17 cellular contexts compared by ENCODE assay signal in genomic region chr16:78127130-78127529, GRCh38. TPM values are rescaled to one million over a fixed set of nuclear protein-coding genes. Genes with fewer than 3 reads are reported as not detected.
DNase-seq lines count a peak whose midpoint lies in the region; ATAC-seq and TF ChIP-seq lines count a peak whose summit lies in the region.
"Had no signal": no experiment of that assay in that cellular context is flagged by ENCODE, and none has a peak within 500 bp of the region (broad histone marks: within the 10 kb centered on the region; RNA-seq: fewer than 3 reads in every experiment).

No MANE protein-coding gene starts in this region.

- H3K27ac ChIP-seq in liver (ENCODE audit: low read depth in 1 of 2, low read length in 2 of 2), result no peak overlapping the region
- no peak overlapping the region for H3K27ac ChIP-seq in right lobe of liver
- H3K27ac ChIP-seq in brain microvascular endothelial cell, result no peak overlapping the region
- peak overlapping the region in 22 of 59 donors; percentile 1 to 76 (median 29) for H3K27ac ChIP-seq in dorsolateral prefrontal cortex
- H3K27ac ChIP-seq: BLaER1, colonic mucosa, RWPE1 had no signal

- in situ Hi-C loops in brain microvascular endothelial cell (cut with HindIII; ENCODE audit: low pct_ligation_motif_present, low sequenced_read_pairs), result no loop called here

- 69% methylated on average over 5 of the region's 5 CpGs for WGBS in liver
- WGBS in right lobe of liver (ENCODE audit: insufficient coverage, low coverage, low lambda C conversion rate, missing lambda C conversion rate), result 58% methylated on average over 4 of the region's 5 CpGs

- ATAC-seq in right lobe of liver (no peak), GM18520 (IDR thresholded peaks at IDR 0.05; ENCODE audit: unreplicated experiment) (no peak)
- ATAC-seq: activated CD8-positive, alpha-beta T cell treated with anti-CD3 and anti-CD28 coated beads, Interleukin-2, amount 10 ng/mL, durations not matched to agents 7 days and 5 days had no signal

- TF ChIP-seq CTCF in liver (IDR thresholded peaks at IDR 0.05; ENCODE audit: low read depth, low read length, missing input control) (no peak), right lobe of liver (IDR thresholded peaks at IDR 0.05) (no peak), brain microvascular endothelial cell (IDR thresholded peaks at IDR 0.05; ENCODE audit: low read depth, low read length, missing control alignments) (no peak), dorsolateral prefrontal cortex (IDR thresholded peaks at IDR 0.05 in 54 of 56, conservative IDR thresholded peaks at IDR 0.05 in 2 of 56; ENCODE audit: low read depth in 1 of 56, partially characterized antibody in 56 of 56) (no peak)

- H3K9me3 ChIP-seq in liver (ENCODE audit: control insufficient read depth in 4 of 4, low read length in 3 of 4), result no peaks in the 10 kb centered on the region
- no peaks in the 10 kb centered on the region for H3K9me3 ChIP-seq in right lobe of liver
- H3K9me3 ChIP-seq: BLaER1, colonic mucosa had no signal

- DNase-seq in right lobe of liver (no peak), brain microvascular endothelial cell (peak; percentile 3), left kidney (ENCODE audit: low read depth, low spot score) (peak; percentile 75), activated gamma-delta T cell treated with Interleukin-2 at 50 U/mL for 16 hours (no peak), dorsolateral prefrontal cortex (no peak), NK-92 (lab: John Stamatoyannopoulos, UW; ENCODE audit: unreplicated experiment) (no peak)
- DNase-seq: activated CD8-positive, alpha-beta T cell treated with anti-CD3 and anti-CD28 coated beads, Interleukin-2, amount 10 ng/mL, durations not matched to agents 7 days and 5 days; colonic mucosa; Karpas-422; kidney glomerular epithelial cell; NCI-H226; stimulated activated CD8-positive, alpha-beta memory T cell treated with anti-CD3 and anti-CD28 coated beads, Interleukin-4, amount 100 ng/mL, for 48 hours; T1000 had no signal

- H3K4me3 ChIP-seq in liver (ENCODE audit: low read depth in 1 of 3, low read length in 3 of 3) (no peak overlapping the region), right lobe of liver (no peak overlapping the region), brain microvascular endothelial cell (ENCODE audit: low read depth, low read length) (no peak overlapping the region), dorsolateral prefrontal cortex (peak overlapping the region in 1 of 59 donors; percentile 15)
- H3K4me3 ChIP-seq: BLaER1, colonic mucosa had no signal

- no peak overlapping the region for H3K9ac ChIP-seq in liver (ENCODE audit: low read depth in 1 of 2, low read length in 2 of 2)
- H3K9ac ChIP-seq: BLaER1 had no signal

- H3K4me1 ChIP-seq in liver (ENCODE audit: control insufficient read depth in 4 of 4, insufficient read depth in 4 of 4, low read length in 3 of 4), result peaks cover 0 to 3% (median under 1%) of the 10 kb centered on the region in 4 donors
- peaks cover 0 to 6% (median 0%) of the 10 kb centered on the region in 4 donors for H3K4me1 ChIP-seq in right lobe of liver
- H3K4me1 ChIP-seq: BLaER1, colonic mucosa had no signal

- H3K36me3 ChIP-seq in liver (ENCODE audit: control insufficient read depth in 4 of 4, insufficient read depth in 3 of 4, low read depth in 1 of 4, low read length in 3 of 4), result no peaks in the 10 kb centered on the region
- no peaks in the 10 kb centered on the region for H3K36me3 ChIP-seq in right lobe of liver
- no peaks in the 10 kb centered on the region for H3K36me3 ChIP-seq in brain microvascular endothelial cell (replicated peaks)
- H3K36me3 ChIP-seq: colonic mucosa had no signal

- no peak for TF ChIP-seq POLR2A in right lobe of liver (IDR thresholded peaks at IDR 0.05)

- intact Hi-C loops in right lobe of liver (cut with DNase I), result loop anchor here (10.0 kb wide), 1 partner anchor 108 kb away; no protein-coding TSS in a partner anchor
- intact Hi-C loops in dorsolateral prefrontal cortex (cut with DNase I), result loop anchor here (5.0 to 10.0 kb wide), 3 partner anchors 58 to 358 kb away; no protein-coding TSS in a partner anchor

- H3K27me3 ChIP-seq in liver (ENCODE audit: control insufficient read depth in 4 of 4, insufficient read depth in 4 of 4, low read length in 3 of 4), result no peaks in the 10 kb centered on the region
- no peaks in the 10 kb centered on the region for H3K27me3 ChIP-seq in right lobe of liver
- H3K27me3 ChIP-seq in brain microvascular endothelial cell (replicated peaks), result no peaks in the 10 kb centered on the region
- no peaks in the 10 kb centered on the region for H3K27me3 ChIP-seq in dorsolateral prefrontal cortex
- H3K27me3 ChIP-seq: BLaER1, colonic mucosa had no signal

- TF ChIP-seq RAD21 in liver (IDR thresholded peaks at IDR 0.05), result no peak

TF ChIP-seq in liver, 16 proteins besides CTCF, POLR2A, EP300 and RAD21:
- TF ChIP-seq RXRA (IDR thresholded peaks at IDR 0.05), result peak; percentile 16 to 18
- no peak for TF ChIP-seq YY1 (IDR thresholded peaks at IDR 0.05)

RNA-seq across cellular contexts. Expression of gene WWOX, which starts 27.7 kb away (rescaled TPM):
- total RNA-seq in liver (10 to 100 TPM; 17.5 to 46.0 TPM), right lobe of liver (10 to 100 TPM; 13.0 to 24.3 (median 16.5) TPM), dorsolateral prefrontal cortex (10 to 100 TPM; 20.9 to 71.9 (median 41.3) TPM)
- polyA plus RNA-seq in liver, result 10 to 100 TPM in 1 of 2 donors, 1 to 10 TPM in 1; 9.8 to 13.1 TPM

Comparison
In these comparisons a context has a peak if more than half of its experiments do, and no peak if none do; other contexts are left out.
1. DNase-seq: peak in brain microvascular endothelial cell (single experiment) and left kidney (single experiment); none in right lobe of liver (0 of 3), activated gamma-delta T cell treated with Interleukin-2 at 50 U/mL for 16 hours (single experiment), dorsolateral prefrontal cortex (0 of 10) and NK-92 (single experiment).